7 cellular contexts compared by ENCODE assay signal in the genomic region with DNA sequence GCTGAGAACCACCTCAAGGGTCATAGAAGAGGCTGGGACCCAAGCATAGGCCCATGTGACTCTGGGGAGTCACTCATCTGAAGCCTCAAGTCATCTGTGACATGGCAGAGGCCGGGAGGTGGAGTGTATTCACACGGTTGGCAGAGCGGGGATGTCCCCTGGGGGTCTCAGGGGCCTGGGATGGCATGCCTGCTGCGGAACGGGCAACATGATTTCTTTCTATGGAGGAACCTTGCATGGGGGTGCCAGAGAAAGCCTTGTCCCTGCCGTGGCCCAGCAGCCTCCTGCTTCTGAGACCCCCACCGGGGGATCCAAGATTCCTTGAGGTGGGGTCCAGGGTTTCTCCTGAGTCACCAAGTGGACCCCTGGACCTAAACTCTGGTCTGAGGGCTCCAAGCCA.
DNase-seq lines count a peak whose midpoint lies in the region; ATAC-seq, FAIRE-seq and TF ChIP-seq lines count a peak whose summit lies in the region.
"Not testable (repeated sequence)": the region's sequence is repeated elsewhere in the genome, so short reads cannot be mapped to it uniquely, and the experiment has no call there.

No MANE protein-coding gene starts in this region.

- H3K4me1 ChIP-seq in GM23338 (ENCODE audit: insufficient read depth); endodermal cell (ENCODE audit: control insufficient read depth, insufficient read depth, low read length); kidney (ENCODE audit: control insufficient read depth in 1 of 2, insufficient read depth in 1 of 2, low read depth in 1 of 2, low read length in 2 of 2); mesenchymal stem cell (ENCODE audit: control insufficient read depth, insufficient read depth, low read depth, low read length); upper lobe of left lung: not testable (repeated sequence)

- not testable (repeated sequence) for H3K23ac ChIP-seq in mesenchymal stem cell (ENCODE audit: low read length in 2 of 2)

- H2AFZ ChIP-seq in GM23338; mesenchymal stem cell (ENCODE audit: low read depth, low read length): not testable (repeated sequence)

- TF ChIP-seq EP300 in upper lobe of left lung (IDR thresholded peaks at IDR 0.05): not testable (repeated sequence)

- peak overlapping the region; percentile 1 for H2BK15ac ChIP-seq in mesenchymal stem cell (ENCODE audit: low read depth, poor library complexity, severe bottlenecking)

- H3K4ac ChIP-seq in mesenchymal stem cell (ENCODE audit: low read depth in 1 of 2, low read length in 2 of 2): not testable (repeated sequence)

- H4K8ac ChIP-seq in mesenchymal stem cell (ENCODE audit: low read length): not testable (repeated sequence)

- H4K20me1 ChIP-seq in GM23338 (replicated peaks; ENCODE audit: insufficient read depth): not testable (repeated sequence)

- H3K36me3 Mint-ChIP-seq in GM23338 (ENCODE audit: low read depth) (peaks cover 66% of the 10 kb centered on the region), endodermal cell (ENCODE audit: low read depth) (peaks cover 16% of the 10 kb centered on the region)

- not testable (repeated sequence) for H2AK5ac ChIP-seq in mesenchymal stem cell (ENCODE audit: low read length, severe bottlenecking)

- peaks cover 41% of the 10 kb centered on the region for H3K36me3 ChIP-seq in GM23338 (ENCODE audit: insufficient read depth)
- not testable (repeated sequence) for H3K36me3 ChIP-seq in endodermal cell (ENCODE audit: control insufficient read depth, insufficient read depth, low read length); kidney (ENCODE audit: control insufficient read depth in 1 of 2, insufficient read depth in 2 of 2, low read length in 2 of 2); mesenchymal stem cell (ENCODE audit: control insufficient read depth in 1 of 2, insufficient read depth in 2 of 2, low read depth in 1 of 2, low read length in 2 of 2); upper lobe of left lung

- H4K91ac ChIP-seq in mesenchymal stem cell (ENCODE audit: low read length): not testable (repeated sequence)

- H3F3A ChIP-seq in GM23338 (replicated peaks; ENCODE audit: low read depth): not testable (repeated sequence)

- H3K9ac ChIP-seq in endodermal cell (ENCODE audit: extremely low read depth, low read length, poor library complexity, severe bottlenecking); kidney (ENCODE audit: low read length in 2 of 2); mesenchymal stem cell (ENCODE audit: low read length): not testable (repeated sequence)

- not testable (repeated sequence) for H3K4me1 Mint-ChIP-seq in GM23338, endodermal cell

- H3K4me2 ChIP-seq in GM23338; mesenchymal stem cell (ENCODE audit: low read length, poor library complexity, severe bottlenecking): not testable (repeated sequence)

- H2BK5ac ChIP-seq in mesenchymal stem cell (ENCODE audit: low read depth, low read length, poor library complexity, severe bottlenecking): not testable (repeated sequence)

- H3K9me3 Mint-ChIP-seq in GM23338 (peaks cover 93% of the 10 kb centered on the region), endodermal cell (peaks cover 89% of the 10 kb centered on the region)

- H2BK120ac ChIP-seq in mesenchymal stem cell (ENCODE audit: low read depth, low read length): not testable (repeated sequence)

- not testable (repeated sequence) for H3K79me1 ChIP-seq in mesenchymal stem cell (replicated peaks; ENCODE audit: low read length, poor library complexity, severe bottlenecking)

- 65 to 78% methylated on average over 6 to 7 of the region's 7 CpGs for WGBS in endodermal cell (ENCODE audit: insufficient coverage in 1 of 2, insufficient read length in 1 of 2), 2 experiments
- 65% methylated on average over 7 of the region's 7 CpGs for WGBS in mesenchymal stem cell
- WGBS in upper lobe of left lung, 2 donors: 67 to 74% methylated on average over 7 of the region's 7 CpGs

- FAIRE-seq in kidney (lab: Jason Lieb, UNC): not testable (repeated sequence)

- TF ChIP-seq CTCF in GM23338 (conservative IDR thresholded peaks at IDR 0.05; ENCODE audit: low read depth in 2 of 2); endodermal cell (conservative IDR thresholded peaks at IDR 0.05); kidney (IDR thresholded peaks at IDR 0.05; ENCODE audit: borderline replicate concordance, extremely low read depth, insufficient read depth); upper lobe of left lung (IDR thresholded peaks at IDR 0.05): not testable (repeated sequence)

- H3K9me3 ChIP-seq in endodermal cell (ENCODE audit: control insufficient read depth, low read length) (peaks cover 73% of the 10 kb centered on the region), kidney (ENCODE audit: control insufficient read depth in 1 of 2, low read length in 2 of 2) (peaks cover 3 to 12% of the 10 kb centered on the region in 2 donors), mesenchymal stem cell (ENCODE audit: control insufficient read depth, low read length) (peaks cover 23% of the 10 kb centered on the region), upper lobe of left lung (peaks cover 3 to 53% (median 30%) of the 10 kb centered on the region in 4 donors)

- not testable (repeated sequence) for H3K79me2 ChIP-seq in GM23338 (replicated peaks; ENCODE audit: insufficient read depth)

- H3K18ac ChIP-seq in mesenchymal stem cell (ENCODE audit: low read depth in 1 of 2, low read length in 2 of 2): not testable (repeated sequence)

- not testable (repeated sequence) for H2BK12ac ChIP-seq in mesenchymal stem cell (ENCODE audit: low read length in 2 of 2)

- not testable (repeated sequence) for H3K14ac ChIP-seq in mesenchymal stem cell (ENCODE audit: low read length in 2 of 2)

- not testable (repeated sequence) for H3K27ac Mint-ChIP-seq in GM23338, endodermal cell

- not testable (repeated sequence) for ATAC-seq in GM23338; Right ventricle myocardium superior (ENCODE audit: poor library complexity)
- peak; percentile 5 for ATAC-seq in sciatic nerve
- ATAC-seq in upper lobe of left lung (ENCODE audit: low FRiP score in 2 of 2): peak; percentile 6 to 38

- H3K4me3 ChIP-seq in GM23338 (peak overlapping the region; percentile 41), endodermal cell (ENCODE audit: low read length) (peak overlapping the region; percentile 50), mesenchymal stem cell (ENCODE audit: insufficient read depth in 1 of 2, low read depth in 1 of 2, low read length in 2 of 2) (peak overlapping the region in 1 of 2 experiments; percentile 4)
- H3K4me3 ChIP-seq in kidney (ENCODE audit: low read length in 2 of 2); upper lobe of left lung: not testable (repeated sequence)

- not testable (repeated sequence) for DNase-seq in GM23338 (ENCODE audit: low spot score); endodermal cell; mesenchymal stem cell; sciatic nerve (ENCODE audit: low spot score)
- DNase-seq in Right ventricle myocardium superior: peak; percentile 42
- peak; percentile 77 for DNase-seq in kidney
- peak in 1 of 2 donors; percentile 80 for DNase-seq in upper lobe of left lung

- intact Hi-C loops in Right ventricle myocardium superior (cut with DNase I); kidney (cut with DNase I); sciatic nerve (cut with DNase I): not testable (repeated sequence)

- H3K4me3 Mint-ChIP-seq in GM23338, endodermal cell: not testable (repeated sequence)

- not testable (repeated sequence) for TF ChIP-seq POLR2A in upper lobe of left lung (IDR thresholded peaks at IDR 0.05)

- H3K9me2 ChIP-seq in GM23338 (ENCODE audit: insufficient read depth): not testable (repeated sequence)

- not testable (repeated sequence) for H3K27me3 ChIP-seq in GM23338 (ENCODE audit: insufficient read depth); endodermal cell (ENCODE audit: control insufficient read depth, insufficient read depth, low read length, poor library complexity, severe bottlenecking); mesenchymal stem cell (ENCODE audit: control insufficient read depth in 1 of 2, insufficient read depth in 1 of 2, low read length in 2 of 2); upper lobe of left lung

- peaks cover 13% of the 10 kb centered on the region for H3K27me3 Mint-ChIP-seq in GM23338 (ENCODE audit: insufficient read depth, low read depth, poor library complexity)
- not testable (repeated sequence) for H3K27me3 Mint-ChIP-seq in endodermal cell (ENCODE audit: insufficient read depth)

- H3K27ac ChIP-seq in GM23338 (ENCODE audit: low read depth); endodermal cell (ENCODE audit: low read depth, low read length); kidney (ENCODE audit: low read depth in 2 of 2, low read length in 2 of 2); mesenchymal stem cell (ENCODE audit: low read length, poor library complexity, severe bottlenecking); upper lobe of left lung: not testable (repeated sequence)
